10 cellular contexts compared by ENCODE assay signal in genomic region chr2:85175369-85176299, GRCh38. TPM values are rescaled to one million over a fixed set of nuclear protein-coding genes. Genes with fewer than 3 reads are reported as not detected.
DNase-seq lines count a peak whose midpoint lies in the region; ATAC-seq, FAIRE-seq and TF ChIP-seq lines count a peak whose summit lies in the region.
"Had no signal": no experiment of that assay in that cellular context is flagged by ENCODE, and none has a peak within 500 bp of the region (broad histone marks: within the 10 kb centered on the region; RNA-seq: fewer than 3 reads in every experiment).

No MANE protein-coding gene starts in this region.

- H3K36me3 ChIP-seq in H1 (ENCODE audit: control insufficient read depth in 2 of 4, insufficient read depth in 4 of 4, low read length in 3 of 4) (no peaks in the 10 kb centered on the region), mesendoderm (ENCODE audit: control insufficient read depth, insufficient read depth, low read length) (no peaks in the 10 kb centered on the region)

- no peak for FAIRE-seq in H1 (lab: Jason Lieb, UNC)
- FAIRE-seq: GM12892 had no signal

- no peak overlapping the region for H2BK20ac ChIP-seq in H1 (ENCODE audit: low read length)

- H4K91ac ChIP-seq in H1 (replicated peaks; ENCODE audit: insufficient read length, low read length) = no peak overlapping the region

- ATAC-seq in HG03159 (IDR thresholded peaks at IDR 0.05; ENCODE audit: unreplicated experiment) (no peak), GM19328 (IDR thresholded peaks at IDR 0.05; ENCODE audit: unreplicated experiment) (no peak)

- CTCF ChIA-PET in H1 (lab: Charles Lee; ENCODE audit: partially characterized antibody) = interaction anchor here (0.6 to 3.3 kb wide), 9 partner anchors 8 to 122 kb away, joined by 3 to 26 read pairs (median 3); no protein-coding TSS in a partner anchor

- H3K23me2 ChIP-seq in H1 (ENCODE audit: low read depth, low read length) = no peaks in the 10 kb centered on the region

- no peak overlapping the region for H2BK12ac ChIP-seq in H1 (ENCODE audit: low read depth, low read length)

- WGBS in H1 (ENCODE audit: extremely low coverage in 1 of 2, insufficient coverage in 1 of 2, insufficient read length in 1 of 2, insufficient replicate concordance in 2 of 2, low coverage in 1 of 2, low lambda C conversion rate in 2 of 2, missing lambda C conversion rate in 1 of 2), 2 experiments = 73% methylated on average over 13 of the region's 13 CpGs; no CpG with 5 or more reads in 1 of the 2 experiments
- no CpG with 5 or more reads among the region's 13 CpGs for WGBS in mesendoderm (ENCODE audit: extremely low coverage, insufficient coverage, low lambda C conversion rate)

- H4K20me1 ChIP-seq in H1 (replicated peaks in 1 of 2; ENCODE audit: control insufficient read depth in 1 of 2, insufficient read depth in 2 of 2, low read length in 2 of 2) = peaks cover 30 to 43% of the 10 kb centered on the region in 2 experiments

- H2BK15ac ChIP-seq in H1 (ENCODE audit: low read length) = no peak overlapping the region
- H2BK15ac ChIP-seq in mesendoderm (replicated peaks; ENCODE audit: low read depth) = no peak overlapping the region

- H2BK5ac ChIP-seq in H1 (ENCODE audit: low read depth, low read length) (peak overlapping the region; percentile 80; the same call in 1 of the 2 replicates), mesendoderm (ENCODE audit: low read length) (peak overlapping the region; percentile 79)

- H3K79me2 ChIP-seq in H1 (ENCODE audit: control insufficient read depth in 1 of 2, insufficient read depth in 2 of 2, low read length in 2 of 2) (peaks cover 31 to 97% of the 10 kb centered on the region in 2 experiments), mesendoderm (ENCODE audit: control insufficient read depth, insufficient read depth, low read length) (peaks cover 2% of the 10 kb centered on the region)

- no peak for TF ChIP-seq POLR2A in H1 (IDR thresholded peaks at IDR 0.05; ENCODE audit: control extremely low read depth in 1 of 2, low read depth in 2 of 2, low read length in 2 of 2)

- H3K56ac ChIP-seq in H1 (replicated peaks; ENCODE audit: insufficient read length, low read depth, low read length) (no peak overlapping the region), mesendoderm (ENCODE audit: low read length) (peak overlapping the region; percentile 77)

- H3K4me3 ChIP-seq in H1 (ENCODE audit: extremely low read depth in 1 of 4, insufficient read depth in 2 of 4, low read depth in 3 of 4, low read length in 4 of 4) = no peak overlapping the region
- no peak overlapping the region for H3K4me3 ChIP-seq in mesendoderm (ENCODE audit: low read length)

- no peak overlapping the region for H3K4ac ChIP-seq in H1 (replicated peaks; ENCODE audit: insufficient read length, low read depth, low read length)
- peak overlapping the region; percentile 5 for H3K4ac ChIP-seq in mesendoderm (ENCODE audit: low read depth, low read length)

- H3K79me1 ChIP-seq in H1 (ENCODE audit: low read depth, low read length) (peaks cover 36% of the 10 kb centered on the region), mesendoderm (ENCODE audit: low read length) (peaks cover 2% of the 10 kb centered on the region)

- H3K4me2 ChIP-seq in H1 (ENCODE audit: insufficient read depth in 1 of 2, low read depth in 2 of 2, low read length in 2 of 2) (peak overlapping the region; percentile 5 to 22; a peak in 2 of 4 replicates), mesendoderm (ENCODE audit: low read length) (no peak overlapping the region)

- H3K18ac ChIP-seq in H1 (ENCODE audit: extremely low read depth, low read length) (peak overlapping the region; percentile 6; the same call in 1 of the 2 replicates), mesendoderm (ENCODE audit: low read length) (no peak overlapping the region)

- H2AFZ ChIP-seq in H1 (ENCODE audit: low read length) = no peak overlapping the region

- H4K8ac ChIP-seq in H1 (ENCODE audit: extremely low read depth, insufficient read depth, low read length) = no peak overlapping the region
- H4K8ac ChIP-seq in mesendoderm (ENCODE audit: low read depth, low read length) = no peak overlapping the region

- no peak overlapping the region for H3K9ac ChIP-seq in H1 (replicated peaks in 1 of 4; ENCODE audit: extremely low read depth in 1 of 4, low read depth in 3 of 4, low read length in 3 of 4)
- H3K9ac ChIP-seq in mesendoderm (ENCODE audit: low read length) = peak overlapping the region; percentile 22

- H3K4me1 ChIP-seq in H1 (replicated peaks in 1 of 4; ENCODE audit: control insufficient read depth in 3 of 4, insufficient read depth in 4 of 4, low read length in 3 of 4) (peaks cover 26 to 45% (median 34%) of the 10 kb centered on the region in 4 experiments), mesendoderm (ENCODE audit: control insufficient read depth, low read depth, low read length) (peaks cover 25% of the 10 kb centered on the region)

- H3K23ac ChIP-seq in H1 (ENCODE audit: insufficient read length) = no peak overlapping the region
- H3K23ac ChIP-seq in mesendoderm (ENCODE audit: low read length) = peak overlapping the region; percentile 97

- H3K14ac ChIP-seq in H1 (ENCODE audit: insufficient read length) = no peak overlapping the region

- H3K27ac ChIP-seq in H1 (ENCODE audit: low read depth, low read length) (0 out of 2 replicates have a peak overlapping the region, but pooled peaks have one; percentile 9), mesendoderm (ENCODE audit: low read depth, low read length) (peak overlapping the region; percentile 28)

- no peaks in the 10 kb centered on the region for H3K27me3 ChIP-seq in H1 (replicated peaks in 1 of 4; ENCODE audit: control insufficient read depth in 3 of 4, extremely low read depth in 1 of 4, insufficient read depth in 3 of 4, low read length in 3 of 4)
- no peaks in the 10 kb centered on the region for H3K27me3 ChIP-seq in mesendoderm (ENCODE audit: insufficient read depth, low read length, poor library complexity)

- H3K9me3 ChIP-seq in H1 (ENCODE audit: insufficient read depth in 2 of 2, low read depth in 1 of 2, low read length in 1 of 2) = no peaks in the 10 kb centered on the region

- TF ChIP-seq RAD21 in Ishikawa (IDR thresholded peaks at IDR 0.05; ENCODE audit: low read depth) (no peak), H1 (IDR thresholded peaks at IDR 0.05 in 1 of 2, conservative IDR thresholded peaks at IDR 0.05 in 1 of 2; ENCODE audit: low read depth in 2 of 2, low read length in 2 of 2) (no peak)

- POLR2A ChIA-PET in H1 (lab: Charles Lee; ENCODE audit: partially characterized antibody) = interaction anchor here (0.9 to 4.0 kb wide), 7 partner anchors 10 to 61 kb away, joined by 3 to 15 read pairs (median 9); partner anchors contain the start of gene TCF7L1

- H4K5ac ChIP-seq in H1 (ENCODE audit: insufficient read length, low read depth, low read length) (no peak overlapping the region), mesendoderm (ENCODE audit: low read length) (no peak overlapping the region)

- TF ChIP-seq CTCF in H1 (IDR thresholded peaks at IDR 0.05; ENCODE audit: control extremely low read depth in 1 of 3, insufficient read depth in 1 of 3, low read depth in 1 of 3, low read length in 3 of 3) = no peak

- TF ChIP-seq EP300 in Ishikawa (IDR thresholded peaks at IDR 0.05; ENCODE audit: borderline replicate concordance) (peak; percentile 11; the same call in 1 of the 2 replicates), H1 (IDR thresholded peaks at IDR 0.05; ENCODE audit: borderline replicate concordance in 1 of 2, low read depth in 2 of 2, low read length in 2 of 2) (no peak)

- H2BK120ac ChIP-seq in H1 (replicated peaks; ENCODE audit: low read depth, low read length) (no peak overlapping the region), mesendoderm (ENCODE audit: low read depth, low read length) (no peak overlapping the region)

- DNase-seq in A172 (ENCODE audit: low spot score) = peak; percentile 65
- DNase-seq in H1 (ENCODE audit: low read depth in 1 of 2, low spot score in 2 of 2) = no peak
- DNase-seq in mesendoderm = peak; percentile 84
- no peak for DNase-seq in SIG-M5 (lab: John Stamatoyannopoulos, UW)
- no peak for DNase-seq in NCI-H774 (lab: John Stamatoyannopoulos, UW)
- DNase-seq: activated CD8-positive, alpha-beta memory T cell treated with anti-CD3 and anti-CD28 coated beads for 24 hours had no signal

- H2AK5ac ChIP-seq in H1 (ENCODE audit: low read depth, low read length) = no peak overlapping the region
- peak overlapping the region; percentile 79 for H2AK5ac ChIP-seq in mesendoderm (ENCODE audit: low read length)

TF ChIP-seq in Ishikawa, 13 proteins besides CTCF, POLR2A, EP300 and RAD21:
- TF ChIP-seq MAX (IDR thresholded peaks at IDR 0.05) (peak; percentile 43; the same call in 1 of the 2 replicates), YY1 (IDR thresholded peaks at IDR 0.05; ENCODE audit: low read depth) (no peak)
TF ChIP-seq in Ishikawa: peak in this region for 1.

TF ChIP-seq in H1, 55 proteins besides CTCF, POLR2A, EP300 and RAD21 (continues in another document):
- TF ChIP-seq ATF3 (IDR thresholded peaks at IDR 0.05; ENCODE audit: insufficient read depth, low read depth, low read length) (no peak), HDAC2 (IDR thresholded peaks at IDR 0.05; ENCODE audit: borderline replicate concordance in 1 of 2, low read depth in 2 of 2, low read length in 2 of 2) (no peak), GTF2F1 (IDR thresholded peaks at IDR 0.05; ENCODE audit: borderline replicate concordance, low read depth, low read length) (no peak), SP1 (IDR thresholded peaks at IDR 0.05; ENCODE audit: low read depth, low read length) (no peak)

RNA-seq across cellular contexts. Expression of gene TCF7L1, which starts 42.4 kb away (rescaled TPM):
- total RNA-seq in A172 (2014; rRNA removed; shearing (Covaris generic)) = 0.24 TPM in 1 of 2 replicates, not detected in the other
- total RNA-seq in H1 (2021; fragmentation: NEBNext Ultra II Directional; extraction: Animal tissue kit (Norgen Biotek cat#: 25700)) = 108 and 110 TPM in 2 replicates
- polyA plus RNA-seq in H1 (2011; rRNA removed) = 27.5 and 49.5 TPM in 2 replicates
- polyA plus RNA-seq in H1 (2011; cell fraction: cytosol; rRNA removed) = 11.0 TPM
- polyA plus RNA-seq in H1 (2011; cell fraction: nucleus; rRNA removed) = 53.7 TPM
- polyA plus RNA-seq in H1 (2012, experiment 1 of 2) = 117 to 131 TPM (median 126 TPM) in 4 replicates
- 142 TPM for polyA plus RNA-seq in H1 (2012, experiment 2 of 2)
- polyA plus RNA-seq in H1 (2013, experiment 1 of 2) = 141 TPM
- polyA plus RNA-seq in H1 (2013, experiment 2 of 2) = 141 TPM
- 15.5 and 22.8 TPM in 2 replicates for polyA minus RNA-seq in H1 (2011; rRNA and poly(A)+ RNA removed)
- 31.3 TPM for polyA minus RNA-seq in H1 (2011; cell fraction: cytosol; rRNA and poly(A)+ RNA removed)
- 52.8 TPM for polyA minus RNA-seq in H1 (2011; cell fraction: nucleus; rRNA and poly(A)+ RNA removed)
- polyA plus RNA-seq in mesendoderm (2013, experiment 1 of 2) = 57.4 TPM
- polyA plus RNA-seq in mesendoderm (2013, experiment 2 of 2) = 61.2 TPM

Comparison
In these comparisons a context has a peak if more than half of its experiments do, and no peak if none do; other contexts are left out.
1. DNase-seq: peak in A172 (single experiment) and mesendoderm (single experiment); none in H1 (0 of 2), SIG-M5 (single experiment) and NCI-H774 (single experiment).
2. RNA of gene TCF7L1, which starts 42.4 kb away (total RNA-seq): 108 to 110 TPM in H1; 0.24 TPM in A172; every median in the first group is over 10 times any median in the second.